In genomic region chr9:33076031-33076359, GRCh38 we compare ENCODE assay signal across 1 cellular context.
TF ChIP-seq lines count a peak whose summit lies in the region.

No MANE protein-coding gene starts in this region.

TF ChIP-seq in SK-N-SH treated with all-trans-retinoic acid at 6 μM for 48 hours, 23 proteins besides CTCF, POLR2A, EP300 and RAD21 (continued from another document):
- TF ChIP-seq, protein P1, sequence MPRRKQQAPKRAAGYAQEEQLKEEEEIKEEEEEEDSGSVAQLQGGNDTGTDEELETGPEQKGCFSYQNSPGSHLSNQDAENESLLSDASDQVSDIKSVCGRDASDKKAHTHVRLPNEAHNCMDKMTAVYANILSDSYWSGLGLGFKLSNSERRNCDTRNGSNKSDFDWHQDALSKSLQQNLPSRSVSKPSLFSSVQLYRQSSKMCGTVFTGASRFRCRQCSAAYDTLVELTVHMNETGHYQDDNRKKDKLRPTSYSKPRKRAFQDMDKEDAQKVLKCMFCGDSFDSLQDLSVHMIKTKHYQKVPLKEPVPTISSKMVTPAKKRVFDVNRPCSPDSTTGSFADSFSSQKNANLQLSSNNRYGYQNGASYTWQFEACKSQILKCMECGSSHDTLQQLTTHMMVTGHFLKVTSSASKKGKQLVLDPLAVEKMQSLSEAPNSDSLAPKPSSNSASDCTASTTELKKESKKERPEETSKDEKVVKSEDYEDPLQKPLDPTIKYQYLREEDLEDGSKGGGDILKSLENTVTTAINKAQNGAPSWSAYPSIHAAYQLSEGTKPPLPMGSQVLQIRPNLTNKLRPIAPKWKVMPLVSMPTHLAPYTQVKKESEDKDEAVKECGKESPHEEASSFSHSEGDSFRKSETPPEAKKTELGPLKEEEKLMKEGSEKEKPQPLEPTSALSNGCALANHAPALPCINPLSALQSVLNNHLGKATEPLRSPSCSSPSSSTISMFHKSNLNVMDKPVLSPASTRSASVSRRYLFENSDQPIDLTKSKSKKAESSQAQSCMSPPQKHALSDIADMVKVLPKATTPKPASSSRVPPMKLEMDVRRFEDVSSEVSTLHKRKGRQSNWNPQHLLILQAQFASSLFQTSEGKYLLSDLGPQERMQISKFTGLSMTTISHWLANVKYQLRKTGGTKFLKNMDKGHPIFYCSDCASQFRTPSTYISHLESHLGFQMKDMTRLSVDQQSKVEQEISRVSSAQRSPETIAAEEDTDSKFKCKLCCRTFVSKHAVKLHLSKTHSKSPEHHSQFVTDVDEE (CRISPR knock-in tag; IDR thresholded peaks at IDR 0.05) = no peak
- no peak for TF ChIP-seq ZFP30 (CRISPR knock-in tag; IDR thresholded peaks at IDR 0.05)
